ENCODE assay signal across 27 cellular contexts in genomic region chr15:34726407-34727100, GRCh38. TPM values are rescaled to one million over a fixed set of nuclear protein-coding genes. Genes with fewer than 3 reads are reported as not detected.
DNase-seq lines count a peak whose midpoint lies in the region; ATAC-seq, FAIRE-seq and TF ChIP-seq lines count a peak whose summit lies in the region.
"Had no signal": no experiment of that assay in that cellular context is flagged by ENCODE, and none has a peak within 500 bp of the region (broad histone marks: within the 10 kb centered on the region; RNA-seq: fewer than 3 reads in every experiment).

No MANE protein-coding gene starts in this region.

- H4K8ac ChIP-seq in neuronal stem cell (ENCODE audit: low read depth, low read length), result no peak overlapping the region

- H3K9me3 ChIP-seq in HUES6 (ENCODE audit: control insufficient read depth, insufficient read depth, low read depth, low read length) (peaks cover 7% of the 10 kb centered on the region; the same call in 1 of the 2 replicates), endodermal cell (ENCODE audit: control insufficient read depth, low read length) (no peaks in the 10 kb centered on the region), neuronal stem cell (replicated peaks in 1 of 2; ENCODE audit: control insufficient read depth in 2 of 2, insufficient read depth in 1 of 2, low read depth in 1 of 2, low read length in 2 of 2) (no peaks in the 10 kb centered on the region), small intestine (ENCODE audit: control insufficient read depth, low read depth) (no peaks in the 10 kb centered on the region), kidney (ENCODE audit: control insufficient read depth in 1 of 2, low read length in 2 of 2) (no peaks in the 10 kb centered on the region)
- H3K9me3 ChIP-seq: HAP-1, psoas muscle, thoracic aorta had no signal

- H4K91ac ChIP-seq in neuronal stem cell (ENCODE audit: low read depth, low read length, poor library complexity), result no peak overlapping the region

- no peak overlapping the region for H2BK12ac ChIP-seq in neuronal stem cell (ENCODE audit: low read length)

- no peak overlapping the region for H3K23ac ChIP-seq in neuronal stem cell (ENCODE audit: low read depth, low read length, poor library complexity)

- no peak overlapping the region for H3K4ac ChIP-seq in neuronal stem cell (ENCODE audit: low read length)

- H3K9me3 Mint-ChIP-seq in endodermal cell, result no peaks in the 10 kb centered on the region
- H3K9me3 Mint-ChIP-seq: activated B cell treated with CpG ODN at 0.5 μM for 24 hours; natural killer cell treated with Interleukin-12 subunit alpha and Interleukin-12 subunit beta and Interleukin-15 and Interleukin-18, amount 100 ng/mL, for 72 hours had no signal

- H3K4me3 ChIP-seq in HUES6 (ENCODE audit: low read depth, low read length), result no peak overlapping the region
- H3K4me3 ChIP-seq in endodermal cell (ENCODE audit: low read length), result no peak overlapping the region
- H3K4me3 ChIP-seq in neuronal stem cell (ENCODE audit: low read length in 2 of 2), result no peak overlapping the region
- no peak overlapping the region for H3K4me3 ChIP-seq in small intestine (ENCODE audit: low read depth in 1 of 2, low read length in 2 of 2)
- no peak overlapping the region for H3K4me3 ChIP-seq in kidney (ENCODE audit: low read length in 2 of 2)
- H3K4me3 ChIP-seq: HAP-1, psoas muscle, thoracic aorta had no signal

- H3K4me1 Mint-ChIP-seq in endodermal cell, result peaks cover 6% of the 10 kb centered on the region
- H3K4me1 Mint-ChIP-seq: activated B cell treated with CpG ODN at 0.5 μM for 24 hours; stimulated activated effector memory CD8-positive, alpha-beta T cell treated with anti-CD3 and anti-CD28 coated beads, Interleukin-12 subunit alpha, Interleukin-12 subunit beta, amount 100 ng/mL, for 72 hours had no signal

- H3K27me3 Mint-ChIP-seq in endodermal cell (ENCODE audit: insufficient read depth), result peaks cover 15% of the 10 kb centered on the region

- H3K9ac ChIP-seq in HUES6 (ENCODE audit: low read length) (no peak overlapping the region), endodermal cell (ENCODE audit: extremely low read depth, low read length, poor library complexity, severe bottlenecking) (no peak overlapping the region), neuronal stem cell (ENCODE audit: low read depth, low read length, poor library complexity) (no peak overlapping the region), kidney (ENCODE audit: low read length in 2 of 2) (no peak overlapping the region)

- H3K27ac Mint-ChIP-seq in endodermal cell, result peak overlapping the region; percentile 81
- H3K27ac Mint-ChIP-seq: activated B cell treated with CpG ODN at 0.5 μM for 24 hours; activated naive CD4-positive, alpha-beta T cell treated with anti-CD3 and anti-CD28 coated beads, Interleukin-2, amount 50 U/mL, for 72 hours; CD4-positive, alpha-beta memory T cell; natural killer cell treated with Interleukin-12 subunit alpha and Interleukin-12 subunit beta and Interleukin-15 and Interleukin-18, amount 100 ng/mL, for 72 hours; stimulated activated effector memory CD8-positive, alpha-beta T cell treated with anti-CD3 and anti-CD28 coated beads, Interleukin-12 subunit alpha, Interleukin-12 subunit beta, amount 100 ng/mL, for 72 hours had no signal

- intact Hi-C loops in kidney (cut with DNase I), result no loop called here

- DNase-seq in AG20443 (ENCODE audit: low spot score) (peak; percentile 64), endodermal cell (no peak), myocyte (ENCODE audit: low read depth) (peak; percentile 79), neuronal stem cell (ENCODE audit: low spot score) (no peak), small intestine (no peak), kidney (no peak)
- DNase-seq: activated B cell treated with CpG ODN at 0.5 μM for 24 hours; activated T-cell treated with anti-CD3 and anti-CD28 coated beads, Interleukin-2, amount 50 U/mL, for 48 hours; CD4-positive, alpha-beta memory T cell; dermis blood vessel endothelial cell; DMS79; glutamatergic neuron; NCI-H2171; OCI-M1; SHP77 treated with DMSO at 0.1 percent for 48 hours; T-helper 2 cell had no signal

- H2BK5ac ChIP-seq in neuronal stem cell (ENCODE audit: low read length), result no peak overlapping the region

- H3K36me3 Mint-ChIP-seq in endodermal cell (ENCODE audit: low read depth), result no peaks in the 10 kb centered on the region
- H3K36me3 Mint-ChIP-seq: activated naive CD4-positive, alpha-beta T cell treated with anti-CD3 and anti-CD28 coated beads, Interleukin-2, amount 50 U/mL, for 72 hours; CD4-positive, alpha-beta memory T cell; natural killer cell treated with Interleukin-12 subunit alpha and Interleukin-12 subunit beta and Interleukin-15 and Interleukin-18, amount 100 ng/mL, for 72 hours; stimulated activated effector memory CD8-positive, alpha-beta T cell treated with anti-CD3 and anti-CD28 coated beads, Interleukin-12 subunit alpha, Interleukin-12 subunit beta, amount 100 ng/mL, for 72 hours had no signal

- H3K4me1 ChIP-seq in HUES6 (ENCODE audit: control insufficient read depth, insufficient read depth, low read length), result peaks cover 29% of the 10 kb centered on the region
- H3K4me1 ChIP-seq in endodermal cell (ENCODE audit: control insufficient read depth, insufficient read depth, low read length), result no peaks in the 10 kb centered on the region
- H3K4me1 ChIP-seq in neuronal stem cell (ENCODE audit: control insufficient read depth in 2 of 2, insufficient read depth in 1 of 2, low read depth in 1 of 2, low read length in 2 of 2), result peaks cover 2 to 8% of the 10 kb centered on the region in 2 donors
- no peaks in the 10 kb centered on the region for H3K4me1 ChIP-seq in small intestine (ENCODE audit: control insufficient read depth in 2 of 2, insufficient read depth in 1 of 2, low read depth in 1 of 2, low read length in 1 of 2)
- H3K4me1 ChIP-seq in kidney (ENCODE audit: control insufficient read depth in 1 of 2, insufficient read depth in 1 of 2, low read depth in 1 of 2, low read length in 2 of 2), result no peaks in the 10 kb centered on the region

- no peak overlapping the region for H2AK5ac ChIP-seq in neuronal stem cell (ENCODE audit: low read depth, low read length)

- FAIRE-seq in small intestine (lab: Jason Lieb, UNC), result no peak
- FAIRE-seq in kidney (lab: Jason Lieb, UNC), result no peak
- FAIRE-seq: islet of Langerhans had no signal

- H3K14ac ChIP-seq in neuronal stem cell (ENCODE audit: low read length), result no peak overlapping the region

- 73 to 75% methylated on average over 1 to 2 of the region's 2 CpGs for WGBS in endodermal cell (ENCODE audit: insufficient coverage in 1 of 2, insufficient read length in 1 of 2), 2 experiments
- WGBS in neuronal stem cell (ENCODE audit: extremely low coverage in 2 of 2, insufficient read length in 2 of 2, insufficient replicate concordance in 1 of 2), 2 donors, result no CpG with 5 or more reads among the region's 2 CpGs
- 62 to 72% (median 63%) methylated on average over 2 of the region's 2 CpGs for WGBS in small intestine, 3 donors

- H2BK120ac ChIP-seq in neuronal stem cell (ENCODE audit: low read depth, low read length), result no peak overlapping the region

- H3K27ac ChIP-seq in HUES6 (ENCODE audit: low read depth, low read length) (peak overlapping the region; percentile 48; the same call in 1 of the 2 replicates), endodermal cell (ENCODE audit: low read depth, low read length) (no peak overlapping the region), neuronal stem cell (replicated peaks; ENCODE audit: low read length) (no peak overlapping the region), small intestine (ENCODE audit: low read depth in 1 of 2, low read length in 1 of 2) (no peak overlapping the region), kidney (ENCODE audit: low read depth in 2 of 2, low read length in 2 of 2) (no peak overlapping the region)
- H3K27ac ChIP-seq: epithelial cell of prostate, thoracic aorta had no signal

- TF ChIP-seq CTCF in endodermal cell (conservative IDR thresholded peaks at IDR 0.05), result no peak
- no peak for TF ChIP-seq CTCF in kidney (IDR thresholded peaks at IDR 0.05; ENCODE audit: borderline replicate concordance, extremely low read depth, insufficient read depth)

- H2AFZ ChIP-seq in neuronal stem cell (ENCODE audit: low read length), result no peak overlapping the region

- no peaks in the 10 kb centered on the region for H3K79me1 ChIP-seq in neuronal stem cell (ENCODE audit: low read depth, low read length)

- no peak overlapping the region for H3K4me2 ChIP-seq in neuronal stem cell (ENCODE audit: insufficient read depth, low read length, poor library complexity, severe bottlenecking)

- no peaks in the 10 kb centered on the region for H3K27me3 ChIP-seq in HUES6 (ENCODE audit: control insufficient read depth, insufficient read depth, low read length)
- H3K27me3 ChIP-seq in endodermal cell (ENCODE audit: control insufficient read depth, insufficient read depth, low read length, poor library complexity, severe bottlenecking), result no peaks in the 10 kb centered on the region
- H3K27me3 ChIP-seq in neuronal stem cell (ENCODE audit: control insufficient read depth in 3 of 3, insufficient read depth in 3 of 3, low read depth in 1 of 3, low read length in 3 of 3), result peaks cover 0 to 22% (median 0%) of the 10 kb centered on the region in 3 experiments
- H3K27me3 ChIP-seq in small intestine (ENCODE audit: control insufficient read depth in 2 of 2, insufficient read depth in 2 of 2, low read length in 2 of 2), result peaks cover 0 to 7% of the 10 kb centered on the region in 2 donors

- ATAC-seq in HG02973 (IDR thresholded peaks at IDR 0.05; ENCODE audit: unreplicated experiment), result no peak
- ATAC-seq: activated naive CD4-positive, alpha-beta T cell treated with anti-CD3 and anti-CD28 coated beads, Interleukin-2, amount 50 U/mL, for 72 hours; natural killer cell treated with Interleukin-12 subunit alpha and Interleukin-12 subunit beta and Interleukin-15 and Interleukin-18, amount 100 ng/mL, for 72 hours; stimulated activated effector memory CD8-positive, alpha-beta T cell treated with anti-CD3 and anti-CD28 coated beads, Interleukin-12 subunit alpha, Interleukin-12 subunit beta, amount 100 ng/mL, for 72 hours had no signal

- H2BK15ac ChIP-seq in neuronal stem cell (ENCODE audit: low read length), result no peak overlapping the region

- no peaks in the 10 kb centered on the region for H3K36me3 ChIP-seq in HUES6 (ENCODE audit: control insufficient read depth, insufficient read depth, low read length)
- no peaks in the 10 kb centered on the region for H3K36me3 ChIP-seq in endodermal cell (ENCODE audit: control insufficient read depth, insufficient read depth, low read length)
- H3K36me3 ChIP-seq in neuronal stem cell (replicated peaks in 1 of 2; ENCODE audit: control insufficient read depth in 2 of 2, insufficient read depth in 2 of 2, low read length in 2 of 2), result no peaks in the 10 kb centered on the region
- H3K36me3 ChIP-seq in small intestine (ENCODE audit: control insufficient read depth in 2 of 2, insufficient read depth in 2 of 2, low read length in 2 of 2), result no peaks in the 10 kb centered on the region
- no peaks in the 10 kb centered on the region for H3K36me3 ChIP-seq in kidney (ENCODE audit: control insufficient read depth in 1 of 2, insufficient read depth in 2 of 2, low read length in 2 of 2)
- H3K36me3 ChIP-seq: HAP-1, thoracic aorta had no signal

- no peak overlapping the region for H3K4me3 Mint-ChIP-seq in endodermal cell
- H3K4me3 Mint-ChIP-seq: activated B cell treated with CpG ODN at 0.5 μM for 24 hours; CD4-positive, alpha-beta memory T cell; natural killer cell treated with Interleukin-12 subunit alpha and Interleukin-12 subunit beta and Interleukin-15 and Interleukin-18, amount 100 ng/mL, for 72 hours; stimulated activated effector memory CD8-positive, alpha-beta T cell treated with anti-CD3 and anti-CD28 coated beads, Interleukin-12 subunit alpha, Interleukin-12 subunit beta, amount 100 ng/mL, for 72 hours had no signal

- H3K18ac ChIP-seq in neuronal stem cell (ENCODE audit: low read length), result no peak overlapping the region

RNA-seq across cellular contexts. Expression of gene GJD2, which starts 28.2 kb away (rescaled TPM):
- total RNA-seq in endodermal cell, result not detected
- polyA plus RNA-seq in endodermal cell (2013, experiment 1 of 2), result 0.64 TPM
- 0.54 TPM for polyA plus RNA-seq in endodermal cell (2013, experiment 2 of 2)
- 0.05 TPM in 1 of 2 replicates, not detected in the other for total RNA-seq in myocyte
- polyA plus RNA-seq in myocyte (2012), result not detected
- polyA plus RNA-seq in neuronal stem cell (2013, experiment 1 of 2), result 0.01 TPM
- not detected for polyA plus RNA-seq in neuronal stem cell (2013, experiment 2 of 2)
- under 1 TPM in 1 of 3 donors, not detected in 2; 0.04 TPM for polyA plus RNA-seq in small intestine
- not detected for total RNA-seq in kidney
- 0.26 TPM for polyA plus RNA-seq in kidney (ENCODE audit: insufficient read depth, low read depth, low replicate concordance)
- total RNA-seq: A673; activated B cell treated with CpG ODN at 0.5 μM for 24 hours; activated naive CD4-positive, alpha-beta T cell treated with anti-CD3 and anti-CD28 coated beads, Interleukin-2, amount 50 U/mL, for 72 hours; CD4-positive, alpha-beta memory T cell; dermis blood vessel endothelial cell; natural killer cell treated with Interleukin-12 subunit alpha and Interleukin-12 subunit beta and Interleukin-15 and Interleukin-18, amount 100 ng/mL, for 72 hours; psoas muscle; thoracic aorta had no signal
- polyA plus RNA-seq: CD4-positive, alpha-beta memory T cell; psoas muscle had no signal

Comparison
In these comparisons a context has a peak if more than half of its experiments do, and no peak if none do; other contexts are left out.
1. DNase-seq: peak in AG20443 (single experiment) and myocyte (single experiment); none in endodermal cell (single experiment), neuronal stem cell (single experiment), small intestine (single experiment) and kidney (single experiment).